Comparison of ENCODE assay signal across 20 cellular contexts in the genomic region with DNA sequence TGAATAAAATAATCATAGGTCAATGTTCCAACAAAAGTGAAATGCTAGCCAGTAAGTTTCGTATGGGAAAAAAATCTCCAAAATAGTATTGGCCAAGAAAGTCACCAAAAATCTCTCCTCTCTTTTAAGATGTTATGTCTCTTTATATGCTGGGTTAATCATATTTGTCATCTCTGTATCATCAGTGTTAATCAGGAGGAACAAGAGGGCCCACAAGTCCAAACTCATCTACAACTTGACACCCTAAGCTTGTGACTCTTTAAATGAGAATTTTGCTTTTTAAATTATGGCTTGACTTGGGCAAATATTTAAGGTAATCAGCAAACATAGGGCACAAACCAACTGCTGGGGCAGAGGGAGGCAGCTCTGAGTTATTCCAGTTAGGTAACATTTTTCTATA.
"Had no signal": no experiment of that assay in that cellular context is flagged by ENCODE, and none has a peak within 500 bp of the region (broad histone marks: within the 10 kb centered on the region; RNA-seq: fewer than 3 reads in every experiment).

No MANE protein-coding gene starts in this region.

- H3K27ac ChIP-seq: adrenal gland, PC-9, SK-N-MC, VCaP had no signal

- H3K9me3 ChIP-seq: adrenal gland, MG63 had no signal

- H3K4me3 ChIP-seq: adrenal gland, MG63, PC-9, SK-N-MC had no signal

- H3K27ac Mint-ChIP-seq: activated CD4-positive, alpha-beta memory T cell treated with anti-CD3 and anti-CD28 coated beads, Interleukin-2, amount 10 ng/mL, durations not matched to agents 7 days and 5 days; activated CD4-positive, alpha-beta T cell treated with anti-CD3 and anti-CD28 coated beads, Interleukin-2, amount 10 ng/mL, durations not matched to agents 7 days and 5 days; activated naive CD8-positive, alpha-beta T cell treated with anti-CD3 and anti-CD28 coated beads, Interleukin-2, amount 10 ng/mL, durations not matched to agents 7 days and 5 days; activated T-helper 2 cell treated with anti-CD3 and anti-CD28 coated beads, Interferon-gamma antibody, Interleukin-2, Interleukin-4, amounts not matched to agents 10 μg/mL and 5 μg/mL and 100 μg/mL, durations not matched to agents 14 hours and 24 hours and 36 hours had no signal

- H3K4me1 ChIP-seq: adrenal gland had no signal

- H3K4me3 Mint-ChIP-seq: activated CD4-positive, alpha-beta memory T cell treated with anti-CD3 and anti-CD28 coated beads, Interleukin-2, amount 10 ng/mL, durations not matched to agents 7 days and 5 days; activated CD4-positive, alpha-beta T cell treated with anti-CD3 and anti-CD28 coated beads, Interleukin-2, amount 10 ng/mL, durations not matched to agents 7 days and 5 days; activated naive CD8-positive, alpha-beta T cell treated with anti-CD3 and anti-CD28 coated beads, Interleukin-2, amount 10 ng/mL, durations not matched to agents 7 days and 5 days had no signal

- DNase-seq: activated CD4-positive, alpha-beta memory T cell treated with anti-CD3 and anti-CD28 coated beads, Interleukin-2, amount 10 ng/mL, durations not matched to agents 7 days and 5 days; activated CD4-positive, alpha-beta T cell treated with anti-CD3 and anti-CD28 coated beads, Interleukin-2, amount 10 ng/mL, durations not matched to agents 7 days and 5 days; activated CD4-positive, CD25-positive, alpha-beta regulatory T cell; activated naive CD4-positive, alpha-beta T cell treated with anti-CD3 and anti-CD28 coated beads, Interleukin-2, amount 50 U/mL, for 16 hours; activated naive CD8-positive, alpha-beta T cell treated with anti-CD3 and anti-CD28 coated beads, Interleukin-2, amount 10 ng/mL, durations not matched to agents 7 days and 5 days; activated T-cell treated with anti-CD3 and anti-CD28 coated beads for 4 hours; activated T-cell treated with anti-CD3 and anti-CD28 coated beads, Interleukin-2, amount 50 U/mL, for 48 hours; central memory CD4-positive, alpha-beta T cell; MV-4-11; NCI-H1092 treated with DMSO at 0.1 percent for 48 hours; NCI-H1436; NCI-H187; NCI-H524; T-helper 1 cell had no signal

- H3K27me3 Mint-ChIP-seq: activated CD4-positive, alpha-beta memory T cell treated with anti-CD3 and anti-CD28 coated beads, Interleukin-2, amount 10 ng/mL, durations not matched to agents 7 days and 5 days; activated CD4-positive, alpha-beta T cell treated with anti-CD3 and anti-CD28 coated beads, Interleukin-2, amount 10 ng/mL, durations not matched to agents 7 days and 5 days; activated naive CD8-positive, alpha-beta T cell treated with anti-CD3 and anti-CD28 coated beads, Interleukin-2, amount 10 ng/mL, durations not matched to agents 7 days and 5 days had no signal

- H3K27me3 ChIP-seq: adrenal gland, MG63 had no signal

- H3K36me3 ChIP-seq: adrenal gland, MG63 had no signal
